In genomic region chr6:28154357-28154756, GRCh38 we compare ENCODE assay signal across 7 cellular contexts.
"Had no signal": no experiment of that assay in that cellular context is flagged by ENCODE, and none has a peak within 500 bp of the region (broad histone marks: within the 10 kb centered on the region; RNA-seq: fewer than 3 reads in every experiment).

No MANE protein-coding gene starts in this region.

- H3K4me3 Mint-ChIP-seq: GM23338, H9, IgD-negative memory B cell had no signal

- ATAC-seq: GM23338 had no signal

- H2AFZ ChIP-seq: GM23338 had no signal

- FAIRE-seq: H1 had no signal

- DNase-seq: H9, HCEC 1CT, KG1 had no signal

- H3K4me2 ChIP-seq: GM23338 had no signal

- H3K27me3 Mint-ChIP-seq: IgD-negative memory B cell had no signal

- H3K27ac ChIP-seq: HL-60 had no signal

- H3K4me3 ChIP-seq: GM23338 had no signal

- H3K27ac Mint-ChIP-seq: GM23338, H9, IgD-negative memory B cell had no signal

- H3K4me1 Mint-ChIP-seq: GM23338, H9 had no signal
